Comparison of ENCODE assay signal across 10 cellular contexts in the genomic region with DNA sequence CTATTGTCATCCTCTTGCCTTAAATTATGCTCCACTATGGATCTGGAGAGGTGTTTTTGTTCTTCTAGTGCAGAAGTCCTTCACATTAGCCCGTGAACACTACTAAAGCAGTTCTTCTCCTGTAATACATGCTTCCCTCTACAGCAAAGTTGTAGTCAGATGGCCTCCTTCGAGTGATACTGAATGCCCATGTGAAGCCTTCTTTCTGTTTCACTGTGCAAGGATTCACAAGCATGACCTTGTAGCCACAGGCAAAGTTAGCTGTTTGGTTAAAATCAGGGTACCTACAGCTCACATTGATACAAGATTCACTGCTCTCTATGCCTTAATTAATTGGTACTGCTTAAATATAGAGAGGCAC. TPM values are rescaled to one million over a fixed set of nuclear protein-coding genes. Genes with fewer than 3 reads are reported as not detected.
DNase-seq lines count a peak whose midpoint lies in the region; ATAC-seq and TF ChIP-seq lines count a peak whose summit lies in the region.
"Had no signal": no experiment of that assay in that cellular context is flagged by ENCODE, and none has a peak within 500 bp of the region (broad histone marks: within the 10 kb centered on the region; RNA-seq: fewer than 3 reads in every experiment).

No MANE protein-coding gene starts in this region.

- H3K36me3 Mint-ChIP-seq in WTC11: no peaks in the 10 kb centered on the region
- H3K36me3 Mint-ChIP-seq: activated naive CD4-positive, alpha-beta T cell treated with anti-CD3 and anti-CD28 coated beads, Interleukin-2, amount 50 U/mL, for 72 hours had no signal

- H3K27me3 Mint-ChIP-seq in WTC11 (ENCODE audit: low read depth): no peaks in the 10 kb centered on the region

- peak overlapping the region; percentile 53 for H2AFZ ChIP-seq in parathyroid adenoma

- no peak overlapping the region for H3K9ac ChIP-seq in parathyroid adenoma

- CTCF ChIA-PET in WTC11 (lab: Charles Lee): no interaction called here

- H3K4me2 ChIP-seq in parathyroid adenoma (ENCODE audit: low read length): no peak overlapping the region

- H3K27ac ChIP-seq in parathyroid adenoma: peak overlapping the region; percentile 85
- peak overlapping the region in 2 of 4 donors; percentile 13 to 26 for H3K27ac ChIP-seq in sigmoid colon

- intact Hi-C loops in sigmoid colon (cut with DNase I): no loop called here

- no peak overlapping the region for H3K4me3 Mint-ChIP-seq in WTC11

- H3K4me1 Mint-ChIP-seq in WTC11: peaks cover 27% of the 10 kb centered on the region

- ATAC-seq in GM18907 (IDR thresholded peaks at IDR 0.05; ENCODE audit: unreplicated experiment): peak; percentile 77
- peak; percentile 82 for ATAC-seq in GM21717 (IDR thresholded peaks at IDR 0.05; ENCODE audit: unreplicated experiment)
- peak; percentile 68 for ATAC-seq in HG03432 (IDR thresholded peaks at IDR 0.05; ENCODE audit: unreplicated experiment)
- no peak for ATAC-seq in WTC11
- ATAC-seq: sciatic nerve had no signal

- H3K27me3 ChIP-seq in parathyroid adenoma (ENCODE audit: control insufficient read depth, insufficient read depth, low read length) (no peaks in the 10 kb centered on the region), sigmoid colon (no peaks in the 10 kb centered on the region)

- H3K79me2 ChIP-seq in parathyroid adenoma: peaks cover 21% of the 10 kb centered on the region

- H3K4me3 ChIP-seq in parathyroid adenoma (ENCODE audit: low read depth, low read length) (no peak overlapping the region), sigmoid colon (no peak overlapping the region)

- POLR2A ChIA-PET in WTC11 (lab: Charles Lee): no interaction called here

- TF ChIP-seq CTCF in parathyroid adenoma (IDR thresholded peaks at IDR 0.05): no peak
- no peak for TF ChIP-seq CTCF in WTC11 (IDR thresholded peaks at IDR 0.05)
- TF ChIP-seq CTCF in sigmoid colon (IDR thresholded peaks at IDR 0.05): no peak

- TF ChIP-seq EP300 in sigmoid colon (IDR thresholded peaks at IDR 0.05): no peak

- H3K9me3 ChIP-seq in parathyroid adenoma (ENCODE audit: control insufficient read depth, low read length) (no peaks in the 10 kb centered on the region), sigmoid colon (no peaks in the 10 kb centered on the region)

- H3K36me3 ChIP-seq in parathyroid adenoma (ENCODE audit: control insufficient read depth, insufficient read depth, low read length): no peaks in the 10 kb centered on the region
- no peaks in the 10 kb centered on the region for H3K36me3 ChIP-seq in sigmoid colon

- TF ChIP-seq POLR2A in sigmoid colon (IDR thresholded peaks at IDR 0.05): no peak

- 67 to 71% methylated on average over 2 of the region's 2 CpGs for WGBS in sigmoid colon, 2 donors

- no peak overlapping the region for H3K27ac Mint-ChIP-seq in WTC11
- H3K27ac Mint-ChIP-seq: activated naive CD4-positive, alpha-beta T cell treated with anti-CD3 and anti-CD28 coated beads, Interleukin-2, amount 50 U/mL, for 72 hours had no signal

- no peaks in the 10 kb centered on the region for H3K9me3 Mint-ChIP-seq in WTC11
- H3K9me3 Mint-ChIP-seq: activated naive CD4-positive, alpha-beta T cell treated with anti-CD3 and anti-CD28 coated beads, Interleukin-2, amount 50 U/mL, for 72 hours had no signal

- DNase-seq in WTC11 (ENCODE audit: low spot score) (no peak), sigmoid colon (no peak), cerebellar nuclear complex (lab: John Stamatoyannopoulos, UW) (no peak)
- DNase-seq: left colon had no signal

- H3K4me1 ChIP-seq in parathyroid adenoma: peaks cover 40% of the 10 kb centered on the region
- peaks cover 0 to 11% (median 6%) of the 10 kb centered on the region in 4 donors for H3K4me1 ChIP-seq in sigmoid colon

TF ChIP-seq in WTC11, 78 proteins besides CTCF, POLR2A, EP300 and RAD21 (continues in another document):
- TF ChIP-seq NR3C1 (CRISPR knock-in tag; conservative IDR thresholded peaks at IDR 0.05; ENCODE audit: low read depth): no peak
- TF ChIP-seq ZNF219 (CRISPR knock-in tag; IDR thresholded peaks at IDR 0.05; ENCODE audit: borderline replicate concordance): no peak
- no peak for TF ChIP-seq NFE2L1 (CRISPR knock-in tag; IDR thresholded peaks at IDR 0.05)
- TF ChIP-seq ZNF423 (CRISPR knock-in tag; IDR thresholded peaks at IDR 0.05): no peak
- no peak for TF ChIP-seq SMAD4 (CRISPR knock-in tag; IDR thresholded peaks at IDR 0.05)
- no peak for TF ChIP-seq GRHL2 (CRISPR knock-in tag; IDR thresholded peaks at IDR 0.05; ENCODE audit: insufficient replicate concordance, severe bottlenecking)
- TF ChIP-seq TEAD1 (CRISPR knock-in tag; IDR thresholded peaks at IDR 0.05): no peak
- TF ChIP-seq, protein P1, sequence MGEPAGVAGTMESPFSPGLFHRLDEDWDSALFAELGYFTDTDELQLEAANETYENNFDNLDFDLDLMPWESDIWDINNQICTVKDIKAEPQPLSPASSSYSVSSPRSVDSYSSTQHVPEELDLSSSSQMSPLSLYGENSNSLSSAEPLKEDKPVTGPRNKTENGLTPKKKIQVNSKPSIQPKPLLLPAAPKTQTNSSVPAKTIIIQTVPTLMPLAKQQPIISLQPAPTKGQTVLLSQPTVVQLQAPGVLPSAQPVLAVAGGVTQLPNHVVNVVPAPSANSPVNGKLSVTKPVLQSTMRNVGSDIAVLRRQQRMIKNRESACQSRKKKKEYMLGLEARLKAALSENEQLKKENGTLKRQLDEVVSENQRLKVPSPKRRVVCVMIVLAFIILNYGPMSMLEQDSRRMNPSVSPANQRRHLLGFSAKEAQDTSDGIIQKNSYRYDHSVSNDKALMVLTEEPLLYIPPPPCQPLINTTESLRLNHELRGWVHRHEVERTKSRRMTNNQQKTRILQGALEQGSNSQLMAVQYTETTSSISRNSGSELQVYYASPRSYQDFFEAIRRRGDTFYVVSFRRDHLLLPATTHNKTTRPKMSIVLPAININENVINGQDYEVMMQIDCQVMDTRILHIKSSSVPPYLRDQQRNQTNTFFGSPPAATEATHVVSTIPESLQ (CRISPR knock-in tag; IDR thresholded peaks at IDR 0.05): no peak
- TF ChIP-seq E2F5 (CRISPR knock-in tag; IDR thresholded peaks at IDR 0.05): no peak
- no peak for TF ChIP-seq ZNF281 (CRISPR knock-in tag; IDR thresholded peaks at IDR 0.05)
- no peak for TF ChIP-seq SMAD3 (CRISPR knock-in tag; IDR thresholded peaks at IDR 0.05; ENCODE audit: borderline replicate concordance)
- no peak for TF ChIP-seq AR (CRISPR knock-in tag; IDR thresholded peaks at IDR 0.05)
- TF ChIP-seq USF1 (CRISPR knock-in tag; IDR thresholded peaks at IDR 0.05): no peak

RNA-seq across cellular contexts. Expression of gene ARHGAP18, which starts 47.6 kb away (rescaled TPM):
- total RNA-seq in WTC11 (2021) (3.7 to 4.6 TPM (median 4.4 TPM) in 3 replicates), sigmoid colon (10 to 100 TPM in 2 of 4 donors, 1 to 10 TPM in 2; 9.2 to 16.9 (median 10.0) TPM)
- polyA plus RNA-seq in sigmoid colon: 10 to 100 TPM in 2 of 3 donors, 1 to 10 TPM in 1; 9.2 to 16.0 (median 13.8) TPM
